26 cellular contexts compared by ENCODE assay signal in genomic region chr14:50832935-50833607, GRCh38. TPM values are rescaled to one million over a fixed set of nuclear protein-coding genes. Genes with fewer than 3 reads are reported as not detected.
DNase-seq lines count a peak whose midpoint lies in the region; ATAC-seq and TF ChIP-seq lines count a peak whose summit lies in the region.
"Had no signal": no experiment of that assay in that cellular context is flagged by ENCODE, and none has a peak within 500 bp of the region (broad histone marks: within the 10 kb centered on the region; RNA-seq: fewer than 3 reads in every experiment).

No MANE protein-coding gene starts in this region.

- peaks cover 21% of the 10 kb centered on the region for H3K79me2 ChIP-seq in OCI-LY7 (ENCODE audit: insufficient read depth, low read depth, low read length)

- H3K9me2 ChIP-seq in OCI-LY7 (ENCODE audit: insufficient read depth, low read length): no peaks in the 10 kb centered on the region

- H4K20me1 ChIP-seq in BLaER1 treated with 17β-estradiol and CSF1 and Interleukin-3, amounts not matched to agents 10 nM and 100 nM: peaks cover 23 to 24% (median 23%) of the 10 kb centered on the region in 11 experiments; a peak in 21 of 22 replicates
- H4K20me1 ChIP-seq in OCI-LY7 (ENCODE audit: insufficient read depth, low read length): peaks cover 15% of the 10 kb centered on the region; the same call in 1 of the 2 replicates

- CTCF ChIA-PET in OCI-LY7 (lab: Charles Lee; ENCODE audit: unreplicated experiment): no interaction called here

- H3K4me3 Mint-ChIP-seq in neural crest cell: peak overlapping the region; percentile 81

- peaks cover 41% of the 10 kb centered on the region for H3K4me1 Mint-ChIP-seq in neural crest cell

- TF ChIP-seq CTCF in OCI-LY7 (conservative IDR thresholded peaks at IDR 0.05; ENCODE audit: low read length): no peak
- no peak for TF ChIP-seq CTCF in fibroblast of villous mesenchyme (IDR thresholded peaks at IDR 0.05; ENCODE audit: insufficient read depth, low read depth, low read length)
- TF ChIP-seq CTCF in neural crest cell (conservative IDR thresholded peaks at IDR 0.05): no peak

- H3K4me3 ChIP-seq in BLaER1 treated with 17β-estradiol and CSF1 and Interleukin-3, amounts not matched to agents 10 nM and 100 nM: no peak overlapping the region
- H3K4me3 ChIP-seq in OCI-LY7 (ENCODE audit: low read depth, low read length, poor library complexity, severe bottlenecking): no peak overlapping the region
- no peak overlapping the region for H3K4me3 ChIP-seq in fibroblast of villous mesenchyme (ENCODE audit: low read depth, low read length)
- H3K4me3 ChIP-seq: colonic mucosa, esophagus squamous epithelium, skin epidermis had no signal

- H3K9me3 ChIP-seq in BLaER1 treated with 17β-estradiol and CSF1 and Interleukin-3, amounts not matched to agents 10 nM and 100 nM (replicated peaks in 1 of 11): no peaks in the 10 kb centered on the region
- H3K9me3 ChIP-seq in OCI-LY7 (ENCODE audit: low read length): no peaks in the 10 kb centered on the region
- H3K9me3 ChIP-seq: colonic mucosa, esophagus squamous epithelium, neutrophil had no signal

- peaks cover 0 to 3% (median 0%) of the 10 kb centered on the region in 11 experiments; a peak in 1 of 22 replicates for H3K27me3 ChIP-seq in BLaER1 treated with 17β-estradiol and CSF1 and Interleukin-3, amounts not matched to agents 10 nM and 100 nM
- H3K27me3 ChIP-seq: brain microvascular endothelial cell, colonic mucosa, esophagus squamous epithelium, neutrophil had no signal

- H3K27ac Mint-ChIP-seq in neural crest cell (ENCODE audit: unreplicated experiment): no peak overlapping the region

- H3K27ac ChIP-seq in BLaER1 treated with 17β-estradiol and CSF1 and Interleukin-3, amounts not matched to agents 10 nM and 100 nM: no peak overlapping the region
- no peak overlapping the region for H3K27ac ChIP-seq in OCI-LY7 (ENCODE audit: low read depth, low read length, poor library complexity, severe bottlenecking)
- H3K27ac ChIP-seq: brain microvascular endothelial cell, C4-2B, colonic mucosa, esophagus squamous epithelium, neutrophil had no signal

- peak overlapping the region in 10 of 11 experiments; percentile 12 to 99 (median 94); a peak in 15 of 22 replicates for H3K4me2 ChIP-seq in BLaER1 treated with 17β-estradiol and CSF1 and Interleukin-3, amounts not matched to agents 10 nM and 100 nM
- peak overlapping the region; percentile 80 for H3K4me2 ChIP-seq in OCI-LY7 (ENCODE audit: low read length)

- intact Hi-C loops in OCI-LY7 (cut with micrococcal nuclease; ENCODE audit: unreplicated experiment): no loop called here

- H3K27me3 Mint-ChIP-seq in neural crest cell (ENCODE audit: low read depth): peaks cover 11% of the 10 kb centered on the region

- POLR2A ChIA-PET in OCI-LY7 (lab: Charles Lee): interaction anchor here (0.9 to 18.3 kb wide), 5 partner anchors 13 to 132 kb away, joined by 3 to 404 read pairs (median 5); no protein-coding TSS in a partner anchor

- no peaks in the 10 kb centered on the region for H3K36me3 Mint-ChIP-seq in neural crest cell (ENCODE audit: low read depth)

- H3K36me3 ChIP-seq in BLaER1 treated with 17β-estradiol and CSF1 and Interleukin-3, amounts not matched to agents 10 nM and 100 nM: no peaks in the 10 kb centered on the region
- peaks cover 5% of the 10 kb centered on the region; the same call in 1 of the 2 replicates for H3K36me3 ChIP-seq in OCI-LY7 (ENCODE audit: insufficient read depth, low read length)
- H3K36me3 ChIP-seq: brain microvascular endothelial cell, colonic mucosa, esophagus squamous epithelium, neutrophil had no signal

- BruUV-seq in OCI-LY7 (replicated peaks; lab: Mats Ljungman, UMichigan): no TSS peak

- DNase-seq in OCI-LY7 (ENCODE audit: low spot score): no peak
- DNase-seq in fibroblast of villous mesenchyme (ENCODE audit: low read depth): peak; percentile 57
- DNase-seq in neural crest cell (ENCODE audit: low read depth, low spot score): no peak
- no peak for DNase-seq in GM19240 (ENCODE audit: insufficient read length, low spot score)
- DNase-seq: ACHN; activated CD4-positive, alpha-beta T cell treated with anti-CD3 and anti-CD28 coated beads, Interleukin-2, amount 50 U/mL, for 48 hours; activated CD4-positive, CD25-positive, alpha-beta regulatory T cell; activated CD8-positive, alpha-beta memory T cell treated with anti-CD3 and anti-CD28 coated beads, Interleukin-2, amount 50 U/mL, for 48 hours; brain microvascular endothelial cell; colonic mucosa; DMS 273 treated with DMSO at 0.1 percent for 48 hours; esophagus squamous epithelium; NCI-H1417; NCI-H2081 treated with DMSO at 0.1 percent for 48 hours had no signal

- no peaks in the 10 kb centered on the region for H3K9me3 Mint-ChIP-seq in neural crest cell
- H3K9me3 Mint-ChIP-seq: IgD-negative memory B cell had no signal

- peaks cover 42 to 64% (median 50%) of the 10 kb centered on the region in 10 experiments for H3K4me1 ChIP-seq in BLaER1 treated with 17β-estradiol and CSF1 and Interleukin-3, amounts not matched to agents 10 nM and 100 nM
- peaks cover 57% of the 10 kb centered on the region for H3K4me1 ChIP-seq in OCI-LY7 (ENCODE audit: insufficient read depth, low read length, poor library complexity, severe bottlenecking)
- H3K4me1 ChIP-seq: colonic mucosa had no signal

- no peak overlapping the region for H3K9ac ChIP-seq in BLaER1 treated with 17β-estradiol and CSF1 and Interleukin-3, amounts not matched to agents 10 nM and 100 nM

- peak overlapping the region; percentile 35; the same call in 1 of the 2 replicates for H2AFZ ChIP-seq in OCI-LY7 (ENCODE audit: low read length)

- ATAC-seq in HG02840 (IDR thresholded peaks at IDR 0.05; ENCODE audit: low FRiP score, unreplicated experiment): no peak
- no peak for ATAC-seq in GM19023 (IDR thresholded peaks at IDR 0.05; ENCODE audit: unreplicated experiment)
- ATAC-seq: Right ventricle myocardium inferior had no signal

RNA-seq across cellular contexts. Expression of gene NIN, which starts 2.1 kb away (rescaled TPM):
- total RNA-seq in OCI-LY7 (2014; rRNA removed; shearing (Covaris generic)): 79.5 and 95.3 TPM in 2 replicates
- 157 and 189 TPM in 2 replicates for total RNA-seq in OCI-LY7 (2022)
- 29.8 and 33.2 TPM in 2 replicates for total RNA-seq in fibroblast of villous mesenchyme
- 94.1 and 94.9 TPM in 2 replicates for total RNA-seq in neural crest cell

RNA-seq across cellular contexts. Expression of gene ABHD12B, which starts 38.8 kb away (rescaled TPM):
- total RNA-seq in OCI-LY7 (2014; rRNA removed; shearing (Covaris generic)): 9.0 and 10.7 TPM in 2 replicates
- total RNA-seq in OCI-LY7 (2022) (6.8 and 13.1 TPM in 2 replicates), fibroblast of villous mesenchyme (not detected in 2 replicates), neural crest cell (0.35 and 0.73 TPM in 2 replicates)
- total RNA-seq: M059J, mononuclear cell, pulmonary artery endothelial cell, Right ventricle myocardium inferior, urinary bladder had no signal
